12 cellular contexts compared by ENCODE assay signal in the genomic region with DNA sequence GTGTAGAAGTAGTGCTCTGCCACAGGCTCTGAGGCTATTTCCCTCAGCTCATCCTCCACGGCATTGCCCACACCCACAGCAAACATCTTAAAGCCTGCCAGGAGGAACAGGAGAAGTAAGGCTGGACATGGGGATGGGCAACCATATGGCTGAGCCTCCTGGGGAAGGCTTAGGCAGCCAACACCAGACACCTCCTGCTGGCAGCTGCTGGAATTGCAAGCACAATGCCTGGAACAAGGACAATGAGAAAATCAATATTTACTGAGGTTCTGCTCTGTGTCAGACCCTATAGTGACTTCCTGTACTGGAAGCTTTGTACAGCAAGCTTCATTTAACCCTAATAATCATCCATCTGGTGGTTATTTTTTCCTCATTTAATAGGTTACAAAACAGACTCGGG. TPM values are rescaled to one million over a fixed set of nuclear protein-coding genes. Genes with fewer than 3 reads are reported as not detected.
DNase-seq lines count a peak whose midpoint lies in the region; ATAC-seq and TF ChIP-seq lines count a peak whose summit lies in the region.
"Had no signal": no experiment of that assay in that cellular context is flagged by ENCODE, and none has a peak within 500 bp of the region (broad histone marks: within the 10 kb centered on the region; RNA-seq: fewer than 3 reads in every experiment).

No MANE protein-coding gene starts in this region.

- H3K79me2 ChIP-seq in HCT116 (ENCODE audit: insufficient read depth, low read length), result no peaks in the 10 kb centered on the region

- CTCF ChIA-PET in HCT116 (lab: Charles Lee), result no interaction called here

- no peaks in the 10 kb centered on the region for H3K36me3 Mint-ChIP-seq in neural crest cell (ENCODE audit: low read depth)

- POLR2A ChIA-PET in HCT116 (lab: Charles Lee), result interaction anchor here (1.0 kb wide), 1 partner anchor 30 kb away, joined by 4 read pairs; no protein-coding TSS in a partner anchor

- no peak overlapping the region for H3K9ac ChIP-seq in HCT116 (ENCODE audit: low read length)

- no peak overlapping the region for H3K27ac Mint-ChIP-seq in neural crest cell (ENCODE audit: unreplicated experiment)

- peaks cover 21% of the 10 kb centered on the region for H3K4me1 Mint-ChIP-seq in neural crest cell

- peaks cover 3% of the 10 kb centered on the region for H3K9me3 Mint-ChIP-seq in neural crest cell

- no TSS peak for BruUV-seq in HCT116 (replicated peaks; lab: Mats Ljungman, UMichigan)

- no peak for ATAC-seq in HCT116
- no peak for ATAC-seq in GM18907 (IDR thresholded peaks at IDR 0.05; ENCODE audit: unreplicated experiment)
- ATAC-seq: left lobe of liver, Right ventricle myocardium inferior had no signal

- DNase-seq in NCI-H82 (lab: John Stamatoyannopoulos, UW), result peak; percentile 61
- no peak for DNase-seq in NCI-H82 treated with DMSO at 0.1 percent for 48 hours (lab: John Stamatoyannopoulos, UW; ENCODE audit: unreplicated experiment)
- DNase-seq in HCT116 (ENCODE audit: low read depth, low spot score), result no peak
- DNase-seq in astrocyte of the cerebellum (ENCODE audit: low read depth), result no peak
- peak; percentile 38 for DNase-seq in neural crest cell (ENCODE audit: low read depth, low spot score)
- no peak for DNase-seq in HuH-7.5 (ENCODE audit: low spot score)
- DNase-seq in caudate nucleus (lab: John Stamatoyannopoulos, UW), result no peak
- DNase-seq: ACHN had no signal

- H3K9me3 ChIP-seq in HCT116 (ENCODE audit: control insufficient read depth in 1 of 2, insufficient read depth in 1 of 2, low read depth in 1 of 2, low read length in 2 of 2), result peaks cover 0 to 7% of the 10 kb centered on the region in 2 experiments; a peak in 1 of 4 replicates

- TF ChIP-seq POLR2A in HCT116 (IDR thresholded peaks at IDR 0.05; ENCODE audit: borderline replicate concordance, extremely low read depth, insufficient read depth, insufficient read length), result no peak

- H2AFZ ChIP-seq in HCT116 (ENCODE audit: low read depth, low read length, poor library complexity, severe bottlenecking), result no peak overlapping the region

- intact Hi-C loops in HCT116 (cut with micrococcal nuclease), result no loop called here

- H3K9me2 ChIP-seq in HCT116 (ENCODE audit: insufficient read depth), result no peaks in the 10 kb centered on the region

- H4K20me1 ChIP-seq in HCT116 (ENCODE audit: insufficient read depth), result no peaks in the 10 kb centered on the region

- H3K4me3 ChIP-seq in HCT116 (replicated peaks in 1 of 2; ENCODE audit: low read depth in 1 of 2, low read length in 2 of 2), result no peak overlapping the region
- no peak overlapping the region for H3K4me3 ChIP-seq in astrocyte of the cerebellum (ENCODE audit: low read depth, low read length)

- in situ Hi-C loops in astrocyte of the cerebellum (cut with HindIII; ENCODE audit: low sequenced_read_pairs), result no loop called here

- no peaks in the 10 kb centered on the region for H3K36me3 ChIP-seq in HCT116 (ENCODE audit: control insufficient read depth in 1 of 2, insufficient read depth in 2 of 2, low read length in 2 of 2)

- RAD21 ChIA-PET in HCT116 (lab: Charles Lee; ENCODE audit: low non-redundant PET in 1 of 2, low total read pairs in 2 of 2, uncharacterized antibody in 2 of 2, unreplicated experiment in 2 of 2), result no interaction called here

- no peak overlapping the region for H3K4me2 ChIP-seq in HCT116 (ENCODE audit: low read length)

- TF ChIP-seq CTCF in HCT116 (IDR thresholded peaks at IDR 0.05 in 2 of 3, conservative IDR thresholded peaks at IDR 0.05 in 1 of 3; ENCODE audit: borderline replicate concordance in 1 of 3, insufficient read depth in 1 of 3, low read depth in 2 of 3, low read length in 2 of 3) (peak in 2 of 3 experiments; percentile 70 to 80; a peak in 4 of 6 replicates), astrocyte of the cerebellum (IDR thresholded peaks at IDR 0.05; ENCODE audit: low read depth, low read length, missing control alignments) (peak; percentile 50), neural crest cell (conservative IDR thresholded peaks at IDR 0.05) (peak; percentile 57)

- H3K27me3 Mint-ChIP-seq in neural crest cell (ENCODE audit: low read depth), result no peaks in the 10 kb centered on the region

- no peak overlapping the region for H3K4me3 Mint-ChIP-seq in neural crest cell

- no peak for TF ChIP-seq RAD21 in HCT116 (IDR thresholded peaks at IDR 0.05; ENCODE audit: low read depth)

- H3K27me3 ChIP-seq in HCT116 (ENCODE audit: insufficient read depth, low read length), result no peaks in the 10 kb centered on the region

- peaks cover 10 to 26% of the 10 kb centered on the region in 2 experiments for H3K4me1 ChIP-seq in HCT116 (ENCODE audit: control insufficient read depth in 1 of 2, insufficient read depth in 2 of 2, low read length in 2 of 2)

- H3K27ac ChIP-seq in HCT116 (ENCODE audit: low read depth, low read length), result no peak overlapping the region
- no peak overlapping the region for H3K27ac ChIP-seq in caudate nucleus (ENCODE audit: low read depth, low read length)

TF ChIP-seq in HCT116, 20 proteins besides CTCF, POLR2A, EP300 and RAD21:
- TF ChIP-seq, protein P1, sequence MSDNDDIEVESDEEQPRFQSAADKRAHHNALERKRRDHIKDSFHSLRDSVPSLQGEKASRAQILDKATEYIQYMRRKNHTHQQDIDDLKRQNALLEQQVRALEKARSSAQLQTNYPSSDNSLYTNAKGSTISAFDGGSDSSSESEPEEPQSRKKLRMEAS (IDR thresholded peaks at IDR 0.05), result no peak
- TF ChIP-seq SRF (IDR thresholded peaks at IDR 0.05; ENCODE audit: low read depth), result no peak
- TF ChIP-seq YY1 (IDR thresholded peaks at IDR 0.05; ENCODE audit: extremely low read depth, insufficient replicate concordance, low read depth, low read length), result no peak

RNA-seq across cellular contexts. Expression of gene MATN1, which starts 8.2 kb away (rescaled TPM):
- total RNA-seq in HCT116 (2021; ENCODE audit: unreplicated experiment) (0.12 TPM), neural crest cell (0.32 and 0.54 TPM in 2 replicates)
- polyA plus RNA-seq in HCT116 (2012), result 0.05 and 0.18 TPM in 2 replicates
- total RNA-seq: left lobe of liver, M059J, Right ventricle myocardium inferior had no signal

RNA-seq across cellular contexts. Expression of gene LAPTM5, which starts 42.4 kb away (rescaled TPM):
- total RNA-seq in HCT116 (2021; ENCODE audit: unreplicated experiment) (1.5 TPM), neural crest cell (1.0 and 1.5 TPM in 2 replicates)
- polyA plus RNA-seq in HCT116 (2012), result 0.11 and 0.14 TPM in 2 replicates

Comparison
In these comparisons a context has a peak if more than half of its experiments do, and no peak if none do; other contexts are left out.
1. DNase-seq: peak in NCI-H82 (single experiment) and neural crest cell (single experiment); none in NCI-H82 treated with DMSO at 0.1 percent for 48 hours (single experiment), HCT116 (single experiment), astrocyte of the cerebellum (single experiment), HuH-7.5 (single experiment) and caudate nucleus (0 of 61).
2. Peak in every context shown above with its lines, with median percentiles within 50 percentile points of each other: CTCF ChIP-seq.